16 cellular contexts compared by ENCODE assay signal in the genomic region with DNA sequence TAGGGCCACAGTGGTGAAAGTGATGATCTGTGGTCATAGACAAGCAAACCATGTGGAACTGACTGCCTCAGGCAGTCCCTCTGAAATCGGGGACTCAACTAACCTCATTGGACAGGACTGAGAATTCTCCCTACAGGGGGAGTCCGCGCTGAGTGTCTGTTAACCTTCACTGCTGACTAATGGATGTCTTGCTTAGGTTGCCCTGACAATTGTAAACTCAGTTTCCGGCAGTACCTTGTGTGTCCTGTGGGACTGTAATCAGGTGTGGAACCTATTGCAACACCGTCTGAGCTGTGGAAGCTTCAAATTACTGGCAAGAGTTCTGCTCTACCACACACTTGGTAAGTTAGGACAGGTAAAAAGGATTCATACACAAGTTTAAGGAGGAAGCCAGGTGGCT. TPM values are rescaled to one million over a fixed set of nuclear protein-coding genes. Genes with fewer than 3 reads are reported as not detected.
DNase-seq lines count a peak whose midpoint lies in the region; ATAC-seq, FAIRE-seq and TF ChIP-seq lines count a peak whose summit lies in the region.
"Had no signal": no experiment of that assay in that cellular context is flagged by ENCODE, and none has a peak within 500 bp of the region (broad histone marks: within the 10 kb centered on the region; RNA-seq: fewer than 3 reads in every experiment).

No MANE protein-coding gene starts in this region.

- intact Hi-C loops in body of pancreas (cut with DNase I) (no loop called here), upper lobe of right lung (cut with DNase I) (no loop called here)

- 19 to 24% methylated on average over 5 of the region's 5 CpGs for WGBS in body of pancreas, 2 donors

- H3K79me2 ChIP-seq in keratinocyte (ENCODE audit: control insufficient read depth, insufficient read depth, low read length), result no peaks in the 10 kb centered on the region

- no peaks in the 10 kb centered on the region for H3K9me1 ChIP-seq in keratinocyte (ENCODE audit: control insufficient read depth, extremely low read depth, insufficient read depth, low read length)

- DNase-seq in NCI-H82 (lab: John Stamatoyannopoulos, UW) (peak; percentile 15), NCI-H82 treated with DMSO at 0.1 percent for 48 hours (lab: John Stamatoyannopoulos, UW; ENCODE audit: unreplicated experiment) (no peak), body of pancreas (peak; percentile 61 to 81 (median 79)), keratinocyte (ENCODE audit: low read depth, low spot score) (no peak), upper lobe of right lung (no peak), NCI-H1105 treated with DMSO at 0.1 percent for 48 hours (lab: John Stamatoyannopoulos, UW) (no peak)
- DNase-seq in effector CD8-positive, alpha-beta T cell (lab: John Stamatoyannopoulos, UW), result no peak
- DNase-seq: activated naive CD8-positive, alpha-beta T cell treated with anti-CD3 and anti-CD28 coated beads, Interleukin-2, amount 10 ng/mL, durations not matched to agents 7 days and 5 days; occipital lobe; stimulated activated CD4-positive, alpha-beta T cell treated with anti-CD3 and anti-CD28 coated beads, Interleukin-15, amount 100 ng/mL, for 24 hours; uterus had no signal

- H3K27me3 ChIP-seq in body of pancreas (no peaks in the 10 kb centered on the region), keratinocyte (ENCODE audit: control insufficient read depth, extremely low read depth, insufficient read depth, low read length) (no peaks in the 10 kb centered on the region), upper lobe of right lung (no peaks in the 10 kb centered on the region)
- H3K27me3 ChIP-seq: gastroesophageal sphincter, uterus had no signal

- peak in 5 of 7 experiments; percentile 11 to 58 (median 50) for TF ChIP-seq CTCF in body of pancreas (IDR thresholded peaks at IDR 0.05)
- TF ChIP-seq CTCF in keratinocyte (optimal IDR thresholded peaks at IDR 0.05 in 1 of 3, IDR thresholded peaks at IDR 0.05 in 1 of 3, conservative IDR thresholded peaks at IDR 0.05 in 1 of 3; ENCODE audit: extremely low read depth in 1 of 3, insufficient read depth in 2 of 3, low read length in 3 of 3), result peak; percentile 18 to 38 (median 37)
- no peak for TF ChIP-seq CTCF in upper lobe of right lung (IDR thresholded peaks at IDR 0.05)

- peak overlapping the region; percentile 0 for H3K4me2 ChIP-seq in keratinocyte (ENCODE audit: control insufficient read depth, extremely low read depth, insufficient read depth, low read depth, low read length)

- ATAC-seq in body of pancreas (peak; percentile 89), upper lobe of right lung (peak; percentile 67), HG03521 (IDR thresholded peaks at IDR 0.05; ENCODE audit: unreplicated experiment) (no peak)
- ATAC-seq: Right ventricle myocardium inferior had no signal

- no peak overlapping the region for H2AFZ ChIP-seq in keratinocyte (ENCODE audit: control insufficient read depth, low read length)

- H3K4me3 ChIP-seq in body of pancreas, result no peak overlapping the region
- no peak overlapping the region for H3K4me3 ChIP-seq in keratinocyte (ENCODE audit: control insufficient read depth in 2 of 3, extremely low read depth in 1 of 3, insufficient read depth in 2 of 3, low read depth in 1 of 3, low read length in 3 of 3)
- no peak overlapping the region for H3K4me3 ChIP-seq in upper lobe of right lung
- H3K4me3 ChIP-seq: gastroesophageal sphincter, lung, uterus had no signal

- dilution Hi-C loops in keratinocyte (cut with MboI; ENCODE audit: extremely low pct_ligation_motif_present, low sequenced_read_pairs), result no loop called here

- H3K4me1 ChIP-seq in body of pancreas, result peaks cover 18% of the 10 kb centered on the region
- peaks cover 12% of the 10 kb centered on the region for H3K4me1 ChIP-seq in keratinocyte (ENCODE audit: control insufficient read depth, extremely low read depth, insufficient read depth, low read length)
- no peaks in the 10 kb centered on the region for H3K4me1 ChIP-seq in upper lobe of right lung
- H3K4me1 ChIP-seq: uterus had no signal

- peak; percentile 79 for FAIRE-seq in keratinocyte (lab: Jason Lieb, UNC)

- H3K9ac ChIP-seq in keratinocyte (ENCODE audit: control insufficient read depth, extremely low read depth, insufficient read depth, low read length), result no peak overlapping the region

- H3K9me3 ChIP-seq in body of pancreas (no peaks in the 10 kb centered on the region), keratinocyte (ENCODE audit: control insufficient read depth, low read depth, low read length) (peaks cover 6% of the 10 kb centered on the region), upper lobe of right lung (no peaks in the 10 kb centered on the region)
- H3K9me3 ChIP-seq: uterus had no signal

- no peak for TF ChIP-seq POLR2A in body of pancreas (IDR thresholded peaks at IDR 0.05)

- H3K27ac ChIP-seq in body of pancreas (peak overlapping the region; percentile 38 to 83 (median 71)), keratinocyte (ENCODE audit: control insufficient read depth, insufficient read depth, low read length) (peak overlapping the region; percentile 34), upper lobe of right lung (peak overlapping the region; percentile 53)

- no peaks in the 10 kb centered on the region for H4K20me1 ChIP-seq in keratinocyte (ENCODE audit: control insufficient read depth, extremely low read depth, insufficient read depth, low read length)

- H3K36me3 ChIP-seq in body of pancreas (replicated peaks in 1 of 2; ENCODE audit: insufficient read depth in 1 of 2, low read depth in 2 of 2) (peaks cover 0 to 2% of the 10 kb centered on the region in 2 donors), keratinocyte (ENCODE audit: control insufficient read depth in 2 of 2, extremely low read depth in 1 of 2, insufficient read depth in 2 of 2, low read length in 2 of 2) (peaks cover under 1 to 3% of the 10 kb centered on the region in 2 experiments), upper lobe of right lung (peaks cover 8% of the 10 kb centered on the region)
- H3K36me3 ChIP-seq: uterus had no signal

RNA-seq across cellular contexts. Expression of gene ZNF77, which starts 21.8 kb away (rescaled TPM):
- total RNA-seq in body of pancreas, result 1 to 10 TPM; 3.3 to 6.2 TPM
- polyA plus RNA-seq in keratinocyte, result 4.7 to 6.0 TPM (median 5.2 TPM) in 3 replicates
- 4.2 TPM for polyA plus RNA-seq in keratinocyte (2011; ENCODE audit: low read depth)
- 2.6 and 4.2 TPM in 2 replicates for polyA plus RNA-seq in keratinocyte (2011; cell fraction: cytosol; rRNA removed)
- polyA plus RNA-seq in keratinocyte (2011; cell fraction: nucleus; rRNA removed), result 9.4 and 10.1 TPM in 2 replicates
- polyA plus RNA-seq in keratinocyte (2012; ENCODE audit: low replicate concordance), result 2.3 and 4.3 TPM in 2 replicates
- 2.6 to 5.5 TPM (median 5.2 TPM) in 3 replicates for polyA minus RNA-seq in keratinocyte
- polyA minus RNA-seq in keratinocyte (2011; cell fraction: cytosol; rRNA and poly(A)+ RNA removed), result 3.5 TPM
- 2.7 and 5.6 TPM in 2 replicates for polyA minus RNA-seq in keratinocyte (2011; cell fraction: nucleus; rRNA and poly(A)+ RNA removed)
- total RNA-seq in upper lobe of right lung, result 4.2 TPM

RNA-seq across cellular contexts. Expression of gene ZNF57, which starts 22.3 kb away (rescaled TPM):
- total RNA-seq in body of pancreas, result 1 to 10 TPM in 1 of 2 donors, under 1 TPM in 1; 0.33 to 2.3 TPM
- 9.4 to 10.1 TPM (median 9.7 TPM) in 3 replicates for polyA plus RNA-seq in keratinocyte
- polyA plus RNA-seq in keratinocyte (2011; ENCODE audit: low read depth), result 13.6 TPM
- 5.2 and 9.5 TPM in 2 replicates for polyA plus RNA-seq in keratinocyte (2011; cell fraction: cytosol; rRNA removed)
- polyA plus RNA-seq in keratinocyte (2011; cell fraction: nucleus; rRNA removed), result 10.3 and 10.9 TPM in 2 replicates
- 6.6 and 16.9 TPM in 2 replicates for polyA plus RNA-seq in keratinocyte (2012; ENCODE audit: low replicate concordance)
- 3.3 to 15.6 TPM (median 15.3 TPM) in 3 replicates for polyA minus RNA-seq in keratinocyte
- 8.6 TPM for polyA minus RNA-seq in keratinocyte (2011; cell fraction: cytosol; rRNA and poly(A)+ RNA removed)
- polyA minus RNA-seq in keratinocyte (2011; cell fraction: nucleus; rRNA and poly(A)+ RNA removed), result 6.0 and 9.4 TPM in 2 replicates
- total RNA-seq in upper lobe of right lung, result 7.2 TPM

RNA-seq across cellular contexts. Expression of gene TLE6, which starts 54.4 kb away (rescaled TPM):
- under 1 TPM in 1 of 2 donors, not detected in 1; 0.33 TPM for total RNA-seq in body of pancreas
- 0.41 to 1.2 TPM (median 0.43 TPM) in 3 replicates for polyA plus RNA-seq in keratinocyte
- not detected for polyA plus RNA-seq in keratinocyte (2011; ENCODE audit: low read depth)
- 0.38 and 0.40 TPM in 2 replicates for polyA plus RNA-seq in keratinocyte (2011; cell fraction: cytosol; rRNA removed)
- polyA plus RNA-seq in keratinocyte (2011; cell fraction: nucleus; rRNA removed), result 0.77 and 1.0 TPM in 2 replicates
- 1.2 TPM in 1 of 2 replicates, not detected in the other for polyA plus RNA-seq in keratinocyte (2012; ENCODE audit: low replicate concordance)
- polyA minus RNA-seq in keratinocyte, result 1.1 to 1.7 TPM in 2 of 3 replicates, not detected in the other
- polyA minus RNA-seq in keratinocyte (2011; cell fraction: cytosol; rRNA and poly(A)+ RNA removed), result not detected
- not detected in 2 replicates for polyA minus RNA-seq in keratinocyte (2011; cell fraction: nucleus; rRNA and poly(A)+ RNA removed)
- 6.7 TPM for total RNA-seq in upper lobe of right lung

RNA-seq across cellular contexts. Expression of gene ZNF556, which starts 55.9 kb away (rescaled TPM):
- total RNA-seq in body of pancreas (not detected), upper lobe of right lung (not detected)
- polyA plus RNA-seq in keratinocyte, result 0.01 to 0.05 TPM in 2 of 3 replicates, not detected in the other
- polyA plus RNA-seq in keratinocyte (2011; ENCODE audit: low read depth), result 0.19 TPM
- polyA plus RNA-seq in keratinocyte (2011; cell fraction: cytosol; rRNA removed), result not detected in 2 replicates
- polyA plus RNA-seq in keratinocyte (2011; cell fraction: nucleus; rRNA removed), result 0.05 TPM in 1 of 2 replicates, not detected in the other
- not detected in 2 replicates for polyA plus RNA-seq in keratinocyte (2012; ENCODE audit: low replicate concordance)
- polyA minus RNA-seq in keratinocyte, result 0.03 to 0.10 TPM in 2 of 3 replicates, not detected in the other
- polyA minus RNA-seq in keratinocyte (2011; cell fraction: cytosol; rRNA and poly(A)+ RNA removed), result not detected
- polyA minus RNA-seq in keratinocyte (2011; cell fraction: nucleus; rRNA and poly(A)+ RNA removed), result not detected in 2 replicates
- total RNA-seq: activated naive CD8-positive, alpha-beta T cell treated with anti-CD3 and anti-CD28 coated beads, Interleukin-2, amount 10 ng/mL, durations not matched to agents 7 days and 5 days; lung; Right ventricle myocardium inferior had no signal
- polyA plus RNA-seq: AG04450 had no signal

Comparison
In these comparisons a context has a peak if more than half of its experiments do, and no peak if none do; other contexts are left out.
1. DNase-seq: peak in NCI-H82 (single experiment) and body of pancreas (4 of 4); none in NCI-H82 treated with DMSO at 0.1 percent for 48 hours (single experiment), keratinocyte (single experiment), upper lobe of right lung (single experiment), effector CD8-positive, alpha-beta T cell (single experiment) and NCI-H1105 treated with DMSO at 0.1 percent for 48 hours (single experiment).
2. Peak in every context shown above with its lines, with median percentiles within 50 percentile points of each other: H3K27ac ChIP-seq.